In the genomic region with DNA sequence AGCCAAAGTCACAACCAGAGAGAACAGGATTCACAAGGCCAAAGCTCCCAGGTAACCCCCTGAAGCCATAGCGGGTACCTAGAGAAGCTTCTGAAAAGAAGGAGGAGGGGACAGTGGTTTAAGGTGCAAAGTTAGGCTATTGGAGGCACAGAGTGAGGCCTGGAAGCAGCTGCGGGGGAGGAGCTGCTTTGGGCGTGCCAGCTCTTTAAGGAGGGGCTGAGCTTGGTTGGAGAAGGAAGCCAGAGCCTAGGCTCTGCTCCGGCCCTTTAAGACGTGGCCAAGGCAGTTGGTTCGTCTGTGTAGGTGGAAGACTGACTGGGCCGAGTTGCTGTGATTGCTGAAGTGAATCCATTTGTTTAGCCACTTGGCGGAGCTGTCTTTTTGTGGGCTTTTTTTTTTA, we compare ENCODE assay signal across 8 cellular contexts. TPM values are rescaled to one million over a fixed set of nuclear protein-coding genes. Genes with fewer than 3 reads are reported as not detected.
DNase-seq lines count a peak whose midpoint lies in the region; ATAC-seq and TF ChIP-seq lines count a peak whose summit lies in the region.

No MANE protein-coding gene starts in this region.

- no peak for TF ChIP-seq CTCF in body of pancreas (IDR thresholded peaks at IDR 0.05)

- no peaks in the 10 kb centered on the region for H3K36me3 Mint-ChIP-seq in immature natural killer cell

- H3K27me3 Mint-ChIP-seq in immature natural killer cell (ENCODE audit: low read depth in 3 of 3) = peaks cover 2 to 7% (median 4%) of the 10 kb centered on the region in 3 donors

- H3K27me3 ChIP-seq in body of pancreas = no peaks in the 10 kb centered on the region
- peaks cover 0 to 10% of the 10 kb centered on the region in 2 donors for H3K27me3 ChIP-seq in stomach smooth muscle (ENCODE audit: control insufficient read depth in 1 of 2, insufficient read depth in 2 of 2, low read length in 2 of 2)

- ATAC-seq in GM18907 (IDR thresholded peaks at IDR 0.05; ENCODE audit: unreplicated experiment) = peak; percentile 92
- ATAC-seq in HG03135 (IDR thresholded peaks at IDR 0.05; ENCODE audit: unreplicated experiment) = peak; percentile 75
- ATAC-seq in body of pancreas = peak; percentile 68

- H3K9me3 ChIP-seq in body of pancreas (no peaks in the 10 kb centered on the region), stomach smooth muscle (ENCODE audit: control insufficient read depth in 2 of 2, low read length in 2 of 2) (no peaks in the 10 kb centered on the region)

- no peaks in the 10 kb centered on the region for H3K36me3 ChIP-seq in body of pancreas (replicated peaks in 1 of 2; ENCODE audit: insufficient read depth in 1 of 2, low read depth in 2 of 2)
- no peaks in the 10 kb centered on the region for H3K36me3 ChIP-seq in stomach smooth muscle (ENCODE audit: control insufficient read depth in 2 of 2, insufficient read depth in 2 of 2, low read length in 2 of 2)

- H3K27ac ChIP-seq in body of pancreas (peak overlapping the region in 3 of 4 donors; percentile 17 to 41 (median 41)), stomach smooth muscle (ENCODE audit: low read length) (peak overlapping the region; percentile 77)

- H3K4me3 ChIP-seq in body of pancreas (no peak overlapping the region), stomach smooth muscle (ENCODE audit: low read length in 2 of 2) (peak overlapping the region; percentile 73 to 76)

- no peak for TF ChIP-seq POLR2A in body of pancreas (IDR thresholded peaks at IDR 0.05)

- H3K4me3 Mint-ChIP-seq in immature natural killer cell = peak overlapping the region; percentile 81 to 93 (median 88)

- peak overlapping the region in 3 of 6 donors; percentile 13 to 70 (median 47) for H3K27ac Mint-ChIP-seq in immature natural killer cell

- no peaks in the 10 kb centered on the region for H3K9me3 Mint-ChIP-seq in immature natural killer cell

- DNase-seq in AG08396 (ENCODE audit: low spot score) = peak; percentile 68
- peak; percentile 37 to 69 (median 48) for DNase-seq in body of pancreas
- no peak for DNase-seq in immature natural killer cell
- DNase-seq in NCI-H69 (lab: John Stamatoyannopoulos, UW) = no peak
- no peak for DNase-seq in NCI-H1930 (lab: John Stamatoyannopoulos, UW)

- WGBS in body of pancreas, 2 donors = 29 to 35% methylated on average over 8 of the region's 8 CpGs

- peak overlapping the region; percentile 62 to 76 for H3K9ac ChIP-seq in stomach smooth muscle (ENCODE audit: low read length in 2 of 2)

- H3K4me1 Mint-ChIP-seq in immature natural killer cell = peaks cover 20 to 31% of the 10 kb centered on the region in 2 donors

- no peaks in the 10 kb centered on the region for H3K4me1 ChIP-seq in body of pancreas
- no peaks in the 10 kb centered on the region for H3K4me1 ChIP-seq in stomach smooth muscle (ENCODE audit: control insufficient read depth, insufficient read depth, low read length)

- intact Hi-C loops in body of pancreas (cut with DNase I) = no loop called here

RNA-seq across cellular contexts. Expression of a gene that starts 1.5 kb away (rescaled TPM):
- total RNA-seq in body of pancreas = 1 to 10 TPM; 2.0 to 2.9 TPM
- 1 to 10 TPM in 2 of 3 donors, under 1 TPM in 1; 0.72 to 4.4 (median 2.7) TPM for polyA plus RNA-seq in immature natural killer cell

Comparison
In these comparisons a context has a peak if more than half of its experiments do, and no peak if none do; other contexts are left out.
1. DNase-seq: peak in AG08396 (single experiment) and body of pancreas (4 of 4); none in immature natural killer cell (0 of 3), NCI-H69 (single experiment) and NCI-H1930 (0 of 2).
2. H3K4me3 ChIP-seq: peak in stomach smooth muscle (2 of 2); none in body of pancreas (0 of 2).
3. Peak in every context shown above with its lines, with median percentiles within 50 percentile points of each other: ATAC-seq.